Comparison of ENCODE assay signal across 1 cellular context in the genomic region with DNA sequence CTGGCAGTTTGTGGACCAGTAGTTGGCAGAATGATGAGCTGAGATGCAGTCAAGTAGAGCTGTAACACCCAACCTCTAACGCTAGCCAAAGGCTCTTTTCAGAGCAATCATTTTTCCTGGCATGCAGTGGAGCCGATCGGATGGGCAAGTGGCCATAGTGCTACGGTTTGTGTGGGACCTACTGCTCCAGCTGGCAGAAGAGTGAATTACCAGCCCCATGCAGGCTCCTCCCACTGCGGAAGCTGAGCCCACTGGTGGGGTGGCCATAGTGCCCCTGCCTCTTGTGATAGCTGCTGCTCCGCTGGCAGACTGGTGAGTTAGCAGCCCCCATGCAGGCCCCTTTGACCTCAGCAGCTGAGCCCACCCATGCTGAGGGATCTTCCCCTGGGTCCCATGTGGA.
TF ChIP-seq lines count a peak whose summit lies in the region.

No MANE protein-coding gene starts in this region.

TF ChIP-seq in HepG2, 621 proteins besides CTCF, POLR2A, EP300 and RAD21 (continued from another document):
- TF ChIP-seq, protein P1, sequence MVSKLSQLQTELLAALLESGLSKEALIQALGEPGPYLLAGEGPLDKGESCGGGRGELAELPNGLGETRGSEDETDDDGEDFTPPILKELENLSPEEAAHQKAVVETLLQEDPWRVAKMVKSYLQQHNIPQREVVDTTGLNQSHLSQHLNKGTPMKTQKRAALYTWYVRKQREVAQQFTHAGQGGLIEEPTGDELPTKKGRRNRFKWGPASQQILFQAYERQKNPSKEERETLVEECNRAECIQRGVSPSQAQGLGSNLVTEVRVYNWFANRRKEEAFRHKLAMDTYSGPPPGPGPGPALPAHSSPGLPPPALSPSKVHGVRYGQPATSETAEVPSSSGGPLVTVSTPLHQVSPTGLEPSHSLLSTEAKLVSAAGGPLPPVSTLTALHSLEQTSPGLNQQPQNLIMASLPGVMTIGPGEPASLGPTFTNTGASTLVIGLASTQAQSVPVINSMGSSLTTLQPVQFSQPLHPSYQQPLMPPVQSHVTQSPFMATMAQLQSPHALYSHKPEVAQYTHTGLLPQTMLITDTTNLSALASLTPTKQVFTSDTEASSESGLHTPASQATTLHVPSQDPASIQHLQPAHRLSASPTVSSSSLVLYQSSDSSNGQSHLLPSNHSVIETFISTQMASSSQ (IDR thresholded peaks at IDR 0.05; ENCODE audit: low read depth), result no peak
- TF ChIP-seq, protein P1 (CRISPR knock-in tag; IDR thresholded peaks at IDR 0.05; ENCODE audit: borderline replicate concordance), result no peak
- TF ChIP-seq DNMT3B (CRISPR knock-in tag; conservative IDR thresholded peaks at IDR 0.05), result no peak
- no peak for TF ChIP-seq PHF5A (CRISPR knock-in tag; IDR thresholded peaks at IDR 0.05; ENCODE audit: low read depth, unreplicated experiment)
- TF ChIP-seq MAFG (CRISPR knock-in tag; IDR thresholded peaks at IDR 0.05), result no peak
- TF ChIP-seq, protein P2, sequence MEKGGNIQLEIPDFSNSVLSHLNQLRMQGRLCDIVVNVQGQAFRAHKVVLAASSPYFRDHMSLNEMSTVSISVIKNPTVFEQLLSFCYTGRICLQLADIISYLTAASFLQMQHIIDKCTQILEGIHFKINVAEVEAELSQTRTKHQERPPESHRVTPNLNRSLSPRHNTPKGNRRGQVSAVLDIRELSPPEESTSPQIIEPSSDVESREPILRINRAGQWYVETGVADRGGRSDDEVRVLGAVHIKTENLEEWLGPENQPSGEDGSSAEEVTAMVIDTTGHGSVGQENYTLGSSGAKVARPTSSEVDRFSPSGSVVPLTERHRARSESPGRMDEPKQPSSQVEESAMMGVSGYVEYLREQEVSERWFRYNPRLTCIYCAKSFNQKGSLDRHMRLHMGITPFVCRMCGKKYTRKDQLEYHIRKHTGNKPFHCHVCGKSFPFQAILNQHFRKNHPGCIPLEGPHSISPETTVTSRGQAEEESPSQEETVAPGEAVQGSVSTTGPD (CRISPR knock-in tag; IDR thresholded peaks at IDR 0.05), result no peak
- no peak for TF ChIP-seq ZNF720 (CRISPR knock-in tag; IDR thresholded peaks at IDR 0.05)
- no peak for TF ChIP-seq NFATC3 (CRISPR knock-in tag; IDR thresholded peaks at IDR 0.05)
- no peak for TF ChIP-seq ZNF317 (CRISPR knock-in tag; IDR thresholded peaks at IDR 0.05)
